In genomic region chr7:107387077-107387476, GRCh38 we compare ENCODE assay signal across 1 cellular context.
TF ChIP-seq lines count a peak whose summit lies in the region.

No MANE protein-coding gene starts in this region.

TF ChIP-seq in K562, 482 proteins besides CTCF, POLR2A, EP300 and RAD21 (continued from another document):
- no peak for TF ChIP-seq BCL6 (CRISPR knock-in tag; IDR thresholded peaks at IDR 0.05)
- no peak for TF ChIP-seq SMARCA4 (IDR thresholded peaks at IDR 0.05)
- TF ChIP-seq NRF1 (conservative IDR thresholded peaks at IDR 0.05 in 1 of 2, IDR thresholded peaks at IDR 0.05 in 1 of 2) = peak; percentile 15 to 37; a peak in 3 of 4 replicates
- no peak for TF ChIP-seq ZNF280B (CRISPR knock-in tag; IDR thresholded peaks at IDR 0.05)
- TF ChIP-seq ZNF766 (CRISPR knock-in tag; conservative IDR thresholded peaks at IDR 0.05) = no peak
- TF ChIP-seq SAP30 (IDR thresholded peaks at IDR 0.05; ENCODE audit: borderline replicate concordance, insufficient read depth, low read depth, low read length, poor library complexity, severe bottlenecking) = no peak
- TF ChIP-seq BACH1 (tag; IDR thresholded peaks at IDR 0.05) = no peak
- no peak for TF ChIP-seq ZNF507 (tag; conservative IDR thresholded peaks at IDR 0.05)
- no peak for TF ChIP-seq ZFP91 (CRISPR knock-in tag; IDR thresholded peaks at IDR 0.05)
- TF ChIP-seq ZNF589 (CRISPR knock-in tag; IDR thresholded peaks at IDR 0.05; ENCODE audit: low read depth) = no peak
- TF ChIP-seq ZNF184 (CRISPR knock-in tag; IDR thresholded peaks at IDR 0.05) = no peak
- TF ChIP-seq MEIS2 (IDR thresholded peaks at IDR 0.05; ENCODE audit: partially characterized antibody) = no peak
- TF ChIP-seq DEAF1 (CRISPR knock-in tag; IDR thresholded peaks at IDR 0.05) = no peak
- TF ChIP-seq GATAD2B (IDR thresholded peaks at IDR 0.05; ENCODE audit: borderline replicate concordance) = no peak
- TF ChIP-seq UBTF (IDR thresholded peaks at IDR 0.05; ENCODE audit: borderline replicate concordance in 1 of 2, low read depth in 2 of 2, low read length in 2 of 2) = 0 out of 4 replicates have a peak, but pooled peaks of 1 of the 2 experiments have one; percentile 45
- TF ChIP-seq PRDM10 (IDR thresholded peaks at IDR 0.05; ENCODE audit: partially characterized antibody) = no peak
- no peak for TF ChIP-seq MTA3 (IDR thresholded peaks at IDR 0.05; ENCODE audit: borderline replicate concordance)
- TF ChIP-seq SMAD2 (IDR thresholded peaks at IDR 0.05; ENCODE audit: low read depth, low read length) = no peak
- TF ChIP-seq NR4A1 (CRISPR knock-in tag; IDR thresholded peaks at IDR 0.05) = no peak
- no peak for TF ChIP-seq NR4A1 (tag; IDR thresholded peaks at IDR 0.05)
- peak in 1 of 2 experiments; percentile 8; a peak in 1 of 3 replicates for TF ChIP-seq CBX3 (IDR thresholded peaks at IDR 0.05; ENCODE audit: borderline replicate concordance in 1 of 2, low read length in 2 of 2)
- TF ChIP-seq HDAC8 (tag; IDR thresholded peaks at IDR 0.05) = no peak
- TF ChIP-seq BRF1 (IDR thresholded peaks at IDR 0.05; ENCODE audit: borderline replicate concordance, extremely low read depth, insufficient read length) = no peak
- no peak for TF ChIP-seq CCAR2 (IDR thresholded peaks at IDR 0.05; ENCODE audit: low read depth, low read length)
- peak; percentile 64; the same call in 1 of the 2 replicates for TF ChIP-seq ZNF584 (CRISPR knock-in tag; IDR thresholded peaks at IDR 0.05; ENCODE audit: low read depth)
- TF ChIP-seq CLOCK (CRISPR knock-in tag; IDR thresholded peaks at IDR 0.05; ENCODE audit: borderline replicate concordance) = no peak
- no peak for TF ChIP-seq FOXM1 (IDR thresholded peaks at IDR 0.05; ENCODE audit: low read depth)
- no peak for TF ChIP-seq FOXM1 (CRISPR knock-in tag; IDR thresholded peaks at IDR 0.05; ENCODE audit: low read depth)
- TF ChIP-seq E2F6 (IDR thresholded peaks at IDR 0.05; ENCODE audit: borderline replicate concordance in 1 of 2, extremely low read depth in 1 of 2, insufficient read depth in 1 of 2, insufficient read length in 1 of 2, low read depth in 1 of 2, low read length in 1 of 2, poor library complexity in 1 of 2, severe bottlenecking in 1 of 2) = no peak
- TF ChIP-seq ZBTB11 (CRISPR knock-in tag; IDR thresholded peaks at IDR 0.05) = no peak; a peak in 1 of 6 replicates
- no peak for TF ChIP-seq KLF10 (CRISPR knock-in tag; IDR thresholded peaks at IDR 0.05)
